ENCODE assay signal across 16 cellular contexts in the genomic region with DNA sequence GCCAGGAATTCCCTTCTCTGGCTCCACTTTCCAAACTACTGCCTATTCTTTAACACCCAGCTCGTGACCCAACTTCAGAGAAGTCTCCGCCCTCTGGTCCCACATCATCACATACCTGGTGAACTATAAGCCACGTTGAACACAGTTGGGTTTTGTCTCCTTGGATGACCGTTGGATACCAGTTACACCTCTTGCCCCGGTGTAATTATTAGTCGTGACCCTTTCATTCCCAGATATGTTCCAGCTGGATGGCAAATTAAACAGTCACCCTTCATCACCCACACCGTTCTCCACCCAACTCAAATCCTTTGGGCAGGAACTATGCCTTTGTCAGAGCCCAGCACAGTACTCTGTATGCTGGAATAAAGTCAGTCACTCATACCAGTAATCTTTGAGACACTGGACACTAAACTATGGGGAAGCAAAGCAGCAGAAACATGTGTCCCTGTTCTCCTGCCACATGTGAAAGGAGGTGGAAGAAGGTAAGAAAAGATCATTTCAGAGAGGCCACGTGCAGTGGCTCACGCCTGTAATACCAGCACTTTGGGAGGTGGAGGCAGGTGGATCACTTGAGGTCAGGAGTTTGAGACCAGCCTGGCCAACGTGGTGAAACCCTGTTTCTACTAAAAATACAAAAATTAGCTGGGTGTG. TPM values are rescaled to one million over a fixed set of nuclear protein-coding genes. Genes with fewer than 3 reads are reported as not detected.
DNase-seq lines count a peak whose midpoint lies in the region; ATAC-seq lines count a peak whose summit lies in the region.
"Had no signal": no experiment of that assay in that cellular context is flagged by ENCODE, and none has a peak within 500 bp of the region (broad histone marks: within the 10 kb centered on the region; RNA-seq: fewer than 3 reads in every experiment).

No MANE protein-coding gene starts in this region.

- ATAC-seq in activated T-cell treated with anti-CD3 and anti-CD28 coated beads, Interleukin-2, amount 50 U/mL, for 72 hours (replicated peaks in 1 of 2), result no peak
- no peak for ATAC-seq in HG03280 (IDR thresholded peaks at IDR 0.05; ENCODE audit: unreplicated experiment)

- peaks cover 6% of the 10 kb centered on the region for H3K4me1 Mint-ChIP-seq in activated T-cell treated with anti-CD3 and anti-CD28 coated beads, Interleukin-2, amount 50 U/mL, for 72 hours (ENCODE audit: low read depth)

- H3K36me3 Mint-ChIP-seq in activated T-cell treated with anti-CD3 and anti-CD28 coated beads, Interleukin-2, amount 50 U/mL, for 72 hours (ENCODE audit: insufficient read depth in 2 of 2), result no peaks in the 10 kb centered on the region
- H3K36me3 Mint-ChIP-seq: CD8-positive, alpha-beta memory T cell had no signal

- H3K4me3 Mint-ChIP-seq in activated T-cell treated with anti-CD3 and anti-CD28 coated beads, Interleukin-2, amount 50 U/mL, for 72 hours, result no peak overlapping the region
- H3K4me3 Mint-ChIP-seq: CD14-positive monocyte, IgD-negative memory B cell had no signal

- H3K27ac Mint-ChIP-seq in activated T-cell treated with anti-CD3 and anti-CD28 coated beads, Interleukin-2, amount 50 U/mL, for 72 hours, result peak overlapping the region; percentile 3
- H3K27ac Mint-ChIP-seq: IgD-negative memory B cell had no signal

- no peak for DNase-seq in activated T-cell treated with anti-CD3 and anti-CD28 coated beads, Interleukin-2, amount 50 U/mL, for 72 hours
- no peak for DNase-seq in activated T-cell treated with anti-CD3 and anti-CD28 coated beads, Interleukin-2, amount 50 U/mL, for 1 hour
- DNase-seq in kidney tubule cell (ENCODE audit: low spot score) (peak; percentile 60), renal cortical epithelial cell (ENCODE audit: low read depth) (peak; percentile 37), NCI-H2227 (lab: John Stamatoyannopoulos, UW; ENCODE audit: unreplicated experiment) (no peak), COR-L47 (lab: John Stamatoyannopoulos, UW) (no peak)
- DNase-seq: 8988T; Caco-2; CD8-positive, alpha-beta memory T cell; DMS153; DMS79; GDM1; GM23248 had no signal

- H3K27me3 Mint-ChIP-seq in activated T-cell treated with anti-CD3 and anti-CD28 coated beads, Interleukin-2, amount 50 U/mL, for 72 hours (ENCODE audit: low read depth), result no peaks in the 10 kb centered on the region

- H3K9me3 Mint-ChIP-seq in activated T-cell treated with anti-CD3 and anti-CD28 coated beads, Interleukin-2, amount 50 U/mL, for 72 hours, result no peaks in the 10 kb centered on the region
- H3K9me3 Mint-ChIP-seq: CD8-positive, alpha-beta memory T cell; IgD-negative memory B cell had no signal

RNA-seq across cellular contexts. Expression of gene PLAGL2, which starts 22.5 kb away (rescaled TPM):
- 100 to 1,000 TPM in 1 of 2 donors, 10 to 100 TPM in 1; 98.8 to 107 TPM for total RNA-seq in activated T-cell treated with anti-CD3 and anti-CD28 coated beads, Interleukin-2, amount 50 U/mL, for 72 hours
- 2.6 and 4.3 TPM in 2 replicates for total RNA-seq in renal cortical epithelial cell

RNA-seq across cellular contexts. Expression of gene POFUT1, which starts 22.6 kb away (rescaled TPM):
- 10 to 100 TPM; 59.7 to 63.2 TPM for total RNA-seq in activated T-cell treated with anti-CD3 and anti-CD28 coated beads, Interleukin-2, amount 50 U/mL, for 72 hours
- 26.0 and 36.0 TPM in 2 replicates for total RNA-seq in renal cortical epithelial cell

Comparison
In these comparisons a context has a peak if more than half of its experiments do, and no peak if none do; other contexts are left out.
1. DNase-seq: peak in kidney tubule cell (single experiment) and renal cortical epithelial cell (single experiment); none in activated T-cell treated with anti-CD3 and anti-CD28 coated beads, Interleukin-2, amount 50 U/mL, for 72 hours (0 of 2), activated T-cell treated with anti-CD3 and anti-CD28 coated beads, Interleukin-2, amount 50 U/mL, for 1 hour (single experiment), NCI-H2227 (single experiment) and COR-L47 (single experiment).
2. RNA of gene PLAGL2, which starts 22.5 kb away (total RNA-seq): 98.8 to 107 TPM in activated T-cell treated with anti-CD3 and anti-CD28 coated beads, Interleukin-2, amount 50 U/mL, for 72 hours; 2.6 to 4.3 TPM in renal cortical epithelial cell; every median in the first group is over 10 times any median in the second.